8 cellular contexts compared by ENCODE assay signal in the genomic region with DNA sequence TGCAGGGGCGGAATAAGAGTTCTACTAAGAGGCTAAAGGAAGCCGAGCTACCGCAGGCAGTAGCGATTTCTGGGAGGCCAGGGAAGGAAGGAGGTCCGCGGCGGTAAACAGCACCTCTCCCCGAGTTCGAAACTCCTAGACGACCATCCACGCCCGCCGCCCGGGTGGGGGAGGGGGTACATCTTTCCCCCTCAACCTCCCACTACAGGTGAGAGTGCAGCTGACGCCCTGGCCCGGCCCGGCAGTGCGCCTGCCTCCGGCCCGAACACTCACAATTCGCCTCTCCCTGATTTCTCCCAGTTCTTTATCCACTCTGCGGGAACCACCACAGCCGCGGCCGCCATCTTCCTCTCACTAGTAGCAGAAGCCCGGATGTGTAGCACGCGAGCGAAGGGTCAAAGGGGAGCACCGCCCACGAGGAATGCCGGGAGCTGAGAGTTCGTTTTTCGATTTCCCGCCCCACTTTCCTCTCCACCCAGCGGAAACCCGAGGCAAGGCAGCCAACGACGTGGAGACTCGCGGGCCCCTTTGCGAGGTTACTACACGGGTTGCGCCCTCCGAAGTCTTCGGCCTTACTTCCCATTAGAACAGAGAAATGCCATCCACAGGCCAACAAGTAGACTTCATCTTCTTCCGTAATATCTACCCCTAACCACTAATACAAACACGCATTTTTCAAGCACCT. TPM values are rescaled to one million over a fixed set of nuclear protein-coding genes. Genes with fewer than 3 reads are reported as not detected.
DNase-seq lines count a peak whose midpoint lies in the region; ATAC-seq and FAIRE-seq lines count a peak whose summit lies in the region.

A gene with protein sequence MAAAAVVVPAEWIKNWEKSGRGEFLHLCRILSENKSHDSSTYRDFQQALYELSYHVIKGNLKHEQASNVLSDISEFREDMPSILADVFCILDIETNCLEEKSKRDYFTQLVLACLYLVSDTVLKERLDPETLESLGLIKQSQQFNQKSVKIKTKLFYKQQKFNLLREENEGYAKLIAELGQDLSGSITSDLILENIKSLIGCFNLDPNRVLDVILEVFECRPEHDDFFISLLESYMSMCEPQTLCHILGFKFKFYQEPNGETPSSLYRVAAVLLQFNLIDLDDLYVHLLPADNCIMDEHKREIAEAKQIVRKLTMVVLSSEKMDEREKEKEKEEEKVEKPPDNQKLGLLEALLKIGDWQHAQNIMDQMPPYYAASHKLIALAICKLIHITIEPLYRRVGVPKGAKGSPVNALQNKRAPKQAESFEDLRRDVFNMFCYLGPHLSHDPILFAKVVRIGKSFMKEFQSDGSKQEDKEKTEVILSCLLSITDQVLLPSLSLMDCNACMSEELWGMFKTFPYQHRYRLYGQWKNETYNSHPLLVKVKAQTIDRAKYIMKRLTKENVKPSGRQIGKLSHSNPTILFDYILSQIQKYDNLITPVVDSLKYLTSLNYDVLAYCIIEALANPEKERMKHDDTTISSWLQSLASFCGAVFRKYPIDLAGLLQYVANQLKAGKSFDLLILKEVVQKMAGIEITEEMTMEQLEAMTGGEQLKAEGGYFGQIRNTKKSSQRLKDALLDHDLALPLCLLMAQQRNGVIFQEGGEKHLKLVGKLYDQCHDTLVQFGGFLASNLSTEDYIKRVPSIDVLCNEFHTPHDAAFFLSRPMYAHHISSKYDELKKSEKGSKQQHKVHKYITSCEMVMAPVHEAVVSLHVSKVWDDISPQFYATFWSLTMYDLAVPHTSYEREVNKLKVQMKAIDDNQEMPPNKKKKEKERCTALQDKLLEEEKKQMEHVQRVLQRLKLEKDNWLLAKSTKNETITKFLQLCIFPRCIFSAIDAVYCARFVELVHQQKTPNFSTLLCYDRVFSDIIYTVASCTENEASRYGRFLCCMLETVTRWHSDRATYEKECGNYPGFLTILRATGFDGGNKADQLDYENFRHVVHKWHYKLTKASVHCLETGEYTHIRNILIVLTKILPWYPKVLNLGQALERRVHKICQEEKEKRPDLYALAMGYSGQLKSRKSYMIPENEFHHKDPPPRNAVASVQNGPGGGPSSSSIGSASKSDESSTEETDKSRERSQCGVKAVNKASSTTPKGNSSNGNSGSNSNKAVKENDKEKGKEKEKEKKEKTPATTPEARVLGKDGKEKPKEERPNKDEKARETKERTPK (N-terminal part only) (minus strand): TSS at position 374 of the 685 bp plus-strand sequence. CDS start 30 bp downstream, at position 344.

- POLR2A ChIA-PET in activated CD4-positive, alpha-beta T cell treated with anti-CD3 and anti-CD28 coated beads, Interleukin-2, amount 10 ng/mL, durations not matched to agents 7 days and 5 days (lab: Charles Lee): no interaction called here

- peak within 1 kb of the TSS; percentile 92 for H3K27ac Mint-ChIP-seq in activated CD4-positive, alpha-beta T cell treated with anti-CD3 and anti-CD28 coated beads, Interleukin-2, amount 10 ng/mL, durations not matched to agents 7 days and 5 days

- peak within 1 kb of the TSS; percentile 93 for H3K4me3 Mint-ChIP-seq in activated CD4-positive, alpha-beta T cell treated with anti-CD3 and anti-CD28 coated beads, Interleukin-2, amount 10 ng/mL, durations not matched to agents 7 days and 5 days

- H3K4me1 Mint-ChIP-seq in activated CD4-positive, alpha-beta T cell treated with anti-CD3 and anti-CD28 coated beads, Interleukin-2, amount 10 ng/mL, durations not matched to agents 7 days and 5 days: peaks cover 29% of the 10 kb centered on the region

- peaks cover 13 to 24% (median 21%) of the 10 kb centered on the region in 11 experiments; a peak in 20 of 22 replicates for H3K9me3 ChIP-seq in BLaER1 treated with 17β-estradiol and CSF1 and Interleukin-3, amounts not matched to agents 10 nM and 100 nM (replicated peaks in 1 of 11)

- H3K4me1 ChIP-seq in BLaER1 treated with 17β-estradiol and CSF1 and Interleukin-3, amounts not matched to agents 10 nM and 100 nM: peaks cover 10 to 37% (median 26%) of the 10 kb centered on the region in 10 experiments

- ATAC-seq in HG03460 (IDR thresholded peaks at IDR 0.05; ENCODE audit: unreplicated experiment): peak; percentile 86

- peaks cover 8% of the 10 kb centered on the region for H3K36me3 Mint-ChIP-seq in activated CD4-positive, alpha-beta T cell treated with anti-CD3 and anti-CD28 coated beads, Interleukin-2, amount 10 ng/mL, durations not matched to agents 7 days and 5 days (ENCODE audit: low read depth)

- H3K4me2 ChIP-seq in BLaER1 treated with 17β-estradiol and CSF1 and Interleukin-3, amounts not matched to agents 10 nM and 100 nM: peak within 1 kb of the TSS; percentile 66 to 86 (median 77)

- H4K20me1 ChIP-seq in BLaER1 treated with 17β-estradiol and CSF1 and Interleukin-3, amounts not matched to agents 10 nM and 100 nM: peaks cover 22 to 49% (median 41%) of the 10 kb centered on the region in 11 experiments; a peak in 21 of 22 replicates

- peak within 1 kb of the TSS; percentile 64 to 93 (median 88); a peak in 21 of 22 replicates for H3K27ac ChIP-seq in BLaER1 treated with 17β-estradiol and CSF1 and Interleukin-3, amounts not matched to agents 10 nM and 100 nM

- H3K36me3 ChIP-seq in BLaER1 treated with 17β-estradiol and CSF1 and Interleukin-3, amounts not matched to agents 10 nM and 100 nM: peaks cover 0 to 8% (median 0%) of the 10 kb centered on the region in 11 experiments; a peak in 4 of 22 replicates

- peak within 1 kb of the TSS; percentile 77 to 87 (median 83) for H3K4me3 ChIP-seq in BLaER1 treated with 17β-estradiol and CSF1 and Interleukin-3, amounts not matched to agents 10 nM and 100 nM

- no peaks in the 10 kb centered on the region for H3K27me3 Mint-ChIP-seq in activated CD4-positive, alpha-beta T cell treated with anti-CD3 and anti-CD28 coated beads, Interleukin-2, amount 10 ng/mL, durations not matched to agents 7 days and 5 days

- DNase-seq in GM19239 (ENCODE audit: insufficient read length, low spot score) (peak; percentile 56), NCI-H524 treated with DMSO at 0.1 percent for 48 hours (lab: John Stamatoyannopoulos, UW) (peak; percentile 74), cortex of kidney (lab: John Stamatoyannopoulos, UW) (peak; percentile 3), left kidney (ENCODE audit: low read depth, low spot score) (peak; percentile 96)
- DNase-seq in activated CD4-positive, alpha-beta T cell treated with anti-CD3 and anti-CD28 coated beads, Interleukin-2, amount 10 ng/mL, durations not matched to agents 7 days and 5 days: peak; percentile 75
- DNase-seq in stimulated activated CD4-positive, alpha-beta T cell treated with anti-CD3 and anti-CD28 coated beads, Interleukin-2, amount 100 ng/mL, for 24 hours: peak; percentile 80

- peaks cover 0 to 41% (median 13%) of the 10 kb centered on the region in 11 experiments; a peak in 16 of 22 replicates for H3K27me3 ChIP-seq in BLaER1 treated with 17β-estradiol and CSF1 and Interleukin-3, amounts not matched to agents 10 nM and 100 nM

- H3K9me3 Mint-ChIP-seq in activated CD4-positive, alpha-beta T cell treated with anti-CD3 and anti-CD28 coated beads, Interleukin-2, amount 10 ng/mL, durations not matched to agents 7 days and 5 days: no peaks in the 10 kb centered on the region

- FAIRE-seq in GM19239 (lab: Jason Lieb, UNC): peak; percentile 96

- CTCF ChIA-PET in activated CD4-positive, alpha-beta T cell treated with anti-CD3 and anti-CD28 coated beads, Interleukin-2, amount 10 ng/mL, durations not matched to agents 7 days and 5 days (lab: Charles Lee): interaction anchor here (0.5 kb wide), 1 partner anchor 22 kb away, joined by 4 read pairs; no protein-coding TSS in a partner anchor

- H3K9ac ChIP-seq in BLaER1 treated with 17β-estradiol and CSF1 and Interleukin-3, amounts not matched to agents 10 nM and 100 nM: peak within 1 kb of the TSS; percentile 83 to 92 (median 90)

RNA-seq across cellular contexts. Expression of the gene that starts here (rescaled TPM):
- 10 to 100 TPM; 81.8 to 86.5 TPM for total RNA-seq in activated CD4-positive, alpha-beta T cell treated with anti-CD3 and anti-CD28 coated beads, Interleukin-2, amount 10 ng/mL, durations not matched to agents 7 days and 5 days

Comparison
In these comparisons a context has a peak if more than half of its experiments do, and no peak if none do; other contexts are left out.
1. Peak in every context shown above with its lines: DNase-seq, ATAC-seq, H3K4me3 ChIP-seq and H3K27ac ChIP-seq.
2. DNase-seq: peak in every context shown above with its lines; median percentile 96 in left kidney; 80 in stimulated activated CD4-positive, alpha-beta T cell treated with anti-CD3 and anti-CD28 coated beads, Interleukin-2, amount 100 ng/mL, for 24 hours; 75 in activated CD4-positive, alpha-beta T cell treated with anti-CD3 and anti-CD28 coated beads, Interleukin-2, amount 10 ng/mL, durations not matched to agents 7 days and 5 days; 74 in NCI-H524 treated with DMSO at 0.1 percent for 48 hours; 56 in GM19239; 3 in cortex of kidney.